ENCODE assay signal across 16 cellular contexts in the genomic region with DNA sequence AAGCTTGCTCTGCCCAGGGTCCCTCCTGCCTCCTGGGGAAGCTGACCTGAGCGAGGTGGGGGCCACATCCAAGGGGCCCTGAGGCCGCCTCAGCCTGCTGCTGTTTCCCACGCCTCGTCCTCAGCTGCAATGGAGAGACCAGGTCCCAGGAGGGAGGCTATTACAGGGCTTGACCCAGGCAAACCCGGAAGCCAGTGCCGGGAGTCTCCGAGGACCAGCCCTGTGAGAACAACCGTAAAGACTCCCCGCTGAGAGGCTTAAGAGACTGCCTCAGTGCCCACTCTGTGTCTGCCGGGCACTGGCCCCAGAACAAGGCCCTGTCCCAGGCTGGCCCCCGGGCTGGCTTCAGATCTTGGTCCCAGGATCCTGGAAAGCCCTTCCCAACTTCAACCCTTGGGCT.
DNase-seq lines count a peak whose midpoint lies in the region; ATAC-seq and TF ChIP-seq lines count a peak whose summit lies in the region.
"Had no signal": no experiment of that assay in that cellular context is flagged by ENCODE, and none has a peak within 500 bp of the region (broad histone marks: within the 10 kb centered on the region; RNA-seq: fewer than 3 reads in every experiment).

No MANE protein-coding gene starts in this region.

- no peak overlapping the region for H4K91ac ChIP-seq in IMR-90 (ENCODE audit: insufficient read depth, low read depth, low read length)

- dilution Hi-C loops in IMR-90 (cut with HindIII; ENCODE audit: low sequenced_read_pairs, unreplicated experiment): no loop called here

- no peaks in the 10 kb centered on the region for H3K27me3 ChIP-seq in BE2C
- H3K27me3 ChIP-seq in IMR-90 (ENCODE audit: control insufficient read depth, insufficient read depth, low read length): no peaks in the 10 kb centered on the region

- DNase-seq in BE2C (peak; percentile 3), IMR-90 (no peak), left ventricle myocardium superior (peak; percentile 62), sciatic nerve (ENCODE audit: low spot score) (no peak), iPS-NIHi7 (ENCODE audit: extremely low spot score) (no peak), GM13976 (ENCODE audit: low spot score) (no peak), RKO (ENCODE audit: low spot score) (no peak)
- DNase-seq: COR-L47, KG1, NCI-H1436, NCI-H2081, NCI-H524, SHP77, SK-N-SH had no signal

- H3K36me3 ChIP-seq in BE2C (no peaks in the 10 kb centered on the region), IMR-90 (ENCODE audit: control insufficient read depth, insufficient read depth, low read length) (no peaks in the 10 kb centered on the region)

- 86% methylated on average over 5 of the region's 11 CpGs; no CpG with 5 or more reads in 1 of the 2 experiments for WGBS in IMR-90 (ENCODE audit: extremely low coverage in 2 of 2, insufficient read length in 1 of 2), 2 experiments

- H2AK5ac ChIP-seq in IMR-90 (ENCODE audit: low read depth, low read length): peak overlapping the region; percentile 54; the same call in 1 of the 2 replicates

- no peak overlapping the region for H3K18ac ChIP-seq in IMR-90 (ENCODE audit: low read depth, low read length)

- no peak overlapping the region for H3K56ac ChIP-seq in IMR-90 (ENCODE audit: extremely low read depth, insufficient read depth, low read length)

- POLR2A ChIA-PET in IMR-90 (lab: Charles Lee; ENCODE audit: unreplicated experiment): interaction anchor here (0.6 kb wide), 1 partner anchor 18 kb away, joined by 3 read pairs; no protein-coding TSS in a partner anchor

- H3K23ac ChIP-seq in IMR-90 (ENCODE audit: low read depth, low read length): no peak overlapping the region

- no peaks in the 10 kb centered on the region for H4K20me1 ChIP-seq in IMR-90 (ENCODE audit: insufficient read depth, low read length)

- intact Hi-C loops in IMR-90 (cut with micrococcal nuclease) (no loop called here), left ventricle myocardium superior (cut with micrococcal nuclease) (no loop called here), sciatic nerve (cut with DNase I) (no loop called here)

- no peak overlapping the region for H4K5ac ChIP-seq in IMR-90 (ENCODE audit: low read depth, low read length)

- TF ChIP-seq POLR2A in IMR-90 (IDR thresholded peaks at IDR 0.05; ENCODE audit: low read depth, low read length): no peak

- H3K4me3 ChIP-seq in BE2C (ENCODE audit: low read depth, low read length): no peak overlapping the region
- H3K4me3 ChIP-seq in IMR-90 (ENCODE audit: insufficient read depth, low read depth, low read length): no peak overlapping the region
- H3K4me3 ChIP-seq: GM23338, PC-9 had no signal

- no peak overlapping the region for H3K14ac ChIP-seq in IMR-90 (replicated peaks; ENCODE audit: low read depth, low read length)

- H2BK20ac ChIP-seq in IMR-90 (ENCODE audit: low read depth, low read length): no peak overlapping the region

- 0 out of 4 replicates have a peak, but pooled peaks cover 0 to 4% of the 10 kb centered on the region in 2 experiments for H3K79me1 ChIP-seq in IMR-90 (ENCODE audit: low read depth in 1 of 2, low read length in 2 of 2)

- H3K9me1 ChIP-seq in IMR-90 (ENCODE audit: insufficient read depth, low read length): peaks cover 20% of the 10 kb centered on the region

- ATAC-seq in IMR-90 (ENCODE audit: low read depth) (no peak), left ventricle myocardium superior (peak; percentile 26), sciatic nerve (peak; percentile 7)

- H2BK5ac ChIP-seq in IMR-90 (ENCODE audit: low read depth, low read length, poor library complexity, severe bottlenecking): no peak overlapping the region

- no peak for TF ChIP-seq CTCF in BE2C (IDR thresholded peaks at IDR 0.05; ENCODE audit: low read depth, low read length)
- no peak for TF ChIP-seq CTCF in IMR-90 (conservative IDR thresholded peaks at IDR 0.05; ENCODE audit: low read depth, low read length)
- TF ChIP-seq CTCF in GM13976 (IDR thresholded peaks at IDR 0.05; ENCODE audit: borderline replicate concordance, control extremely low read depth, extremely low read depth, insufficient read depth, missing control alignments): no peak

- peak overlapping the region; percentile 50 for H2AK9ac ChIP-seq in IMR-90 (replicated peaks; ENCODE audit: low read depth, low read length, poor library complexity)

- TF ChIP-seq RAD21 in IMR-90 (IDR thresholded peaks at IDR 0.05; ENCODE audit: low read length): no peak

- H3K4me1 ChIP-seq in BE2C (peaks cover 16% of the 10 kb centered on the region), IMR-90 (ENCODE audit: control insufficient read depth, insufficient read depth, low read length) (peaks cover 13% of the 10 kb centered on the region)

- H3K9me3 ChIP-seq in BE2C: no peaks in the 10 kb centered on the region
- H3K9me3 ChIP-seq in IMR-90 (ENCODE audit: control insufficient read depth, insufficient read depth, low read length): no peaks in the 10 kb centered on the region
- H3K9me3 ChIP-seq: SK-N-SH had no signal

- H3K27ac ChIP-seq in IMR-90 (ENCODE audit: insufficient read depth, low read length): no peak overlapping the region
- H3K27ac ChIP-seq: PC-9 had no signal

- H3K9ac ChIP-seq in IMR-90 (ENCODE audit: low read depth, low read length): no peak overlapping the region
- H3K9ac ChIP-seq: SK-N-SH had no signal

- H3K4ac ChIP-seq in IMR-90 (ENCODE audit: low read depth, low read length): peak overlapping the region; percentile 55; the same call in 1 of the 2 replicates

- no peak overlapping the region for H4K8ac ChIP-seq in IMR-90 (ENCODE audit: low read depth in 2 of 2, low read length in 2 of 2)

- peak overlapping the region; percentile 2 for H2AFZ ChIP-seq in IMR-90 (replicated peaks; ENCODE audit: low read length, poor library complexity)
- H2AFZ ChIP-seq: GM23338, PC-9 had no signal

- no peak overlapping the region for H3K4me2 ChIP-seq in IMR-90 (ENCODE audit: low read depth, low read length)
- H3K4me2 ChIP-seq: GM23338, PC-9, SK-N-SH had no signal

- in situ Hi-C loops in IMR-90 (cut with MboI; ENCODE audit: low sequenced_read_pairs): no loop called here
- in situ Hi-C loops in GM13976 (cut with MboI; ENCODE audit: low sequenced_read_pairs, unreplicated experiment): no loop called here

- no peak overlapping the region; the same call in 1 of the 2 replicates for H2BK120ac ChIP-seq in IMR-90 (ENCODE audit: low read depth, low read length)

- BruUV-seq in IMR-90 (replicated peaks; lab: Mats Ljungman, UMichigan): no TSS peak

- H2BK15ac ChIP-seq in IMR-90 (ENCODE audit: low read depth, low read length): peak overlapping the region; percentile 48; the same call in 1 of the 3 replicates

- CTCF ChIA-PET in IMR-90 (lab: Yijun Ruan, JAX): no interaction called here

TF ChIP-seq in IMR-90, 13 proteins besides CTCF, POLR2A, EP300 and RAD21:
- no peak for TF ChIP-seq MAZ (IDR thresholded peaks at IDR 0.05; ENCODE audit: borderline replicate concordance, low read depth, low read length)
- TF ChIP-seq FOS (IDR thresholded peaks at IDR 0.05; ENCODE audit: low read depth, low read length): no peak
- no peak for TF ChIP-seq SMC3 (IDR thresholded peaks at IDR 0.05; ENCODE audit: low read depth, low read length)
- no peak for TF ChIP-seq NFE2L2 (IDR thresholded peaks at IDR 0.05; ENCODE audit: low read depth, low read length)
- TF ChIP-seq CHD1 (IDR thresholded peaks at IDR 0.05; ENCODE audit: low read depth, low read length): no peak
- TF ChIP-seq MXI1 (IDR thresholded peaks at IDR 0.05; ENCODE audit: borderline replicate concordance, low read depth, low read length): no peak
- TF ChIP-seq, protein P1, sequence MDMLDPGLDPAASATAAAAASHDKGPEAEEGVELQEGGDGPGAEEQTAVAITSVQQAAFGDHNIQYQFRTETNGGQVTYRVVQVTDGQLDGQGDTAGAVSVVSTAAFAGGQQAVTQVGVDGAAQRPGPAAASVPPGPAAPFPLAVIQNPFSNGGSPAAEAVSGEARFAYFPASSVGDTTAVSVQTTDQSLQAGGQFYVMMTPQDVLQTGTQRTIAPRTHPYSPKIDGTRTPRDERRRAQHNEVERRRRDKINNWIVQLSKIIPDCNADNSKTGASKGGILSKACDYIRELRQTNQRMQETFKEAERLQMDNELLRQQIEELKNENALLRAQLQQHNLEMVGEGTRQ (IDR thresholded peaks at IDR 0.05; ENCODE audit: low read depth, low read length): no peak
- TF ChIP-seq, protein P2, sequence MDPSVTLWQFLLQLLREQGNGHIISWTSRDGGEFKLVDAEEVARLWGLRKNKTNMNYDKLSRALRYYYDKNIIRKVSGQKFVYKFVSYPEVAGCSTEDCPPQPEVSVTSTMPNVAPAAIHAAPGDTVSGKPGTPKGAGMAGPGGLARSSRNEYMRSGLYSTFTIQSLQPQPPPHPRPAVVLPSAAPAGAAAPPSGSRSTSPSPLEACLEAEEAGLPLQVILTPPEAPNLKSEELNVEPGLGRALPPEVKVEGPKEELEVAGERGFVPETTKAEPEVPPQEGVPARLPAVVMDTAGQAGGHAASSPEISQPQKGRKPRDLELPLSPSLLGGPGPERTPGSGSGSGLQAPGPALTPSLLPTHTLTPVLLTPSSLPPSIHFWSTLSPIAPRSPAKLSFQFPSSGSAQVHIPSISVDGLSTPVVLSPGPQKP (IDR thresholded peaks at IDR 0.05; ENCODE audit: borderline replicate concordance, low read depth, low read length): no peak
- TF ChIP-seq BHLHE40 (IDR thresholded peaks at IDR 0.05; ENCODE audit: low read depth, low read length): no peak
- no peak for TF ChIP-seq MAFK (IDR thresholded peaks at IDR 0.05; ENCODE audit: low read depth, low read length)
- TF ChIP-seq RFX5 (IDR thresholded peaks at IDR 0.05; ENCODE audit: low read depth, low read length): no peak
- no peak for TF ChIP-seq CEBPB (IDR thresholded peaks at IDR 0.05; ENCODE audit: low read depth, low read length)
- TF ChIP-seq RCOR1 (IDR thresholded peaks at IDR 0.05; ENCODE audit: insufficient replicate concordance, low read length): no peak

Comparison
In these comparisons a context has a peak if more than half of its experiments do, and no peak if none do; other contexts are left out.
1. DNase-seq: peak in BE2C (single experiment) and left ventricle myocardium superior (single experiment); none in IMR-90 (single experiment), sciatic nerve (single experiment), iPS-NIHi7 (single experiment), GM13976 (single experiment) and RKO (single experiment).